ENCODE assay signal across 8 cellular contexts in genomic region chr6:27078734-27079357, GRCh38.
DNase-seq lines count a peak whose midpoint lies in the region; ATAC-seq and TF ChIP-seq lines count a peak whose summit lies in the region.

No MANE protein-coding gene starts in this region.

- H3K9me3 ChIP-seq in DOHH2 (ENCODE audit: control insufficient read depth, insufficient read depth, low read length) = no peaks in the 10 kb centered on the region

- peaks cover 6% of the 10 kb centered on the region for H3K4me1 ChIP-seq in DOHH2 (ENCODE audit: control insufficient read depth, low read length)

- ATAC-seq in GM21529 (IDR thresholded peaks at IDR 0.05; ENCODE audit: unreplicated experiment) (peak; percentile 83), left cardiac atrium (peak; percentile 55 to 81)
- ATAC-seq in activated naive CD8-positive, alpha-beta T cell treated with anti-CD3 and anti-CD28 coated beads, Interleukin-2, amount 50 U/mL, for 24 hours = peak; percentile 96

- no peaks in the 10 kb centered on the region for H3K36me3 ChIP-seq in DOHH2 (ENCODE audit: control insufficient read depth, low read length)

- H3K27me3 Mint-ChIP-seq in activated naive CD8-positive, alpha-beta T cell treated with anti-CD3 and anti-CD28 coated beads, Interleukin-2, amount 50 U/mL, for 24 hours = peaks cover 28% of the 10 kb centered on the region

- peaks cover 10% of the 10 kb centered on the region for H3K27me3 ChIP-seq in DOHH2 (ENCODE audit: control insufficient read depth, low read length)

- H3K27ac ChIP-seq in DOHH2 (ENCODE audit: low read depth, low read length) = no peak overlapping the region

- no peaks in the 10 kb centered on the region for H3K9me2 ChIP-seq in DOHH2 (replicated peaks; ENCODE audit: control insufficient read depth, low read length)

- TF ChIP-seq CTCF in DOHH2 (IDR thresholded peaks at IDR 0.05; ENCODE audit: low read depth, low read length, poor library complexity, severe bottlenecking) = peak; percentile 94

- DNase-seq in Kasumi-1 (lab: John Stamatoyannopoulos, UW) = peak; percentile 78 to 83
- peak; percentile 84 for DNase-seq in RKO (ENCODE audit: low spot score)
- peak; percentile 47 for DNase-seq in activated naive CD8-positive, alpha-beta T cell treated with anti-CD3 and anti-CD28 coated beads, Interleukin-2, amount 50 U/mL, for 24 hours
- no peak for DNase-seq in left cardiac atrium
- DNase-seq in putamen (ENCODE audit: low spot score) = peak; percentile 74
- DNase-seq in mesenteric fat pad (ENCODE audit: low spot score) = no peak

- H3K4me2 ChIP-seq in DOHH2 (ENCODE audit: low read length) = peak overlapping the region; percentile 82

- H3K4me1 Mint-ChIP-seq in activated naive CD8-positive, alpha-beta T cell treated with anti-CD3 and anti-CD28 coated beads, Interleukin-2, amount 50 U/mL, for 24 hours = no peaks in the 10 kb centered on the region

- H3F3A ChIP-seq in DOHH2 (ENCODE audit: control insufficient read depth, insufficient read depth) = no peaks in the 10 kb centered on the region

- no peaks in the 10 kb centered on the region for H3K36me3 Mint-ChIP-seq in activated naive CD8-positive, alpha-beta T cell treated with anti-CD3 and anti-CD28 coated beads, Interleukin-2, amount 50 U/mL, for 24 hours (ENCODE audit: low read depth)

- intact Hi-C loops in left cardiac atrium (cut with DNase I) = loop anchor here in 1 of 2 donors (1.0 to 5.0 kb wide), 2 partner anchors 472 to 737 kb away; no protein-coding TSS in a partner anchor

- peak overlapping the region; percentile 78 for H3K4me3 ChIP-seq in DOHH2 (ENCODE audit: low read length)

- H3K9me3 Mint-ChIP-seq in activated naive CD8-positive, alpha-beta T cell treated with anti-CD3 and anti-CD28 coated beads, Interleukin-2, amount 50 U/mL, for 24 hours = no peaks in the 10 kb centered on the region

- no peaks in the 10 kb centered on the region for H3K79me2 ChIP-seq in DOHH2 (ENCODE audit: control insufficient read depth, low read length)

- no peak overlapping the region for H3K27ac Mint-ChIP-seq in activated naive CD8-positive, alpha-beta T cell treated with anti-CD3 and anti-CD28 coated beads, Interleukin-2, amount 50 U/mL, for 24 hours

- peak overlapping the region; percentile 73 for H3K4me3 Mint-ChIP-seq in activated naive CD8-positive, alpha-beta T cell treated with anti-CD3 and anti-CD28 coated beads, Interleukin-2, amount 50 U/mL, for 24 hours

- no peaks in the 10 kb centered on the region for H4K20me1 ChIP-seq in DOHH2 (ENCODE audit: control insufficient read depth, insufficient read depth, low read depth, low read length)

Comparison
In these comparisons a context has a peak if more than half of its experiments do, and no peak if none do; other contexts are left out.
1. DNase-seq: peak in Kasumi-1 (2 of 2), RKO (single experiment), activated naive CD8-positive, alpha-beta T cell treated with anti-CD3 and anti-CD28 coated beads, Interleukin-2, amount 50 U/mL, for 24 hours (single experiment) and putamen (single experiment); none in left cardiac atrium (single experiment) and mesenteric fat pad (single experiment).
2. Peak in every context shown above with its lines, with median percentiles within 50 percentile points of each other: ATAC-seq.